8 cellular contexts compared by ENCODE assay signal in genomic region chr18:48161201-48161910, GRCh38.
DNase-seq lines count a peak whose midpoint lies in the region; ATAC-seq and TF ChIP-seq lines count a peak whose summit lies in the region.

No MANE protein-coding gene starts in this region.

- no peak overlapping the region for H3K27ac Mint-ChIP-seq in T-helper 1 cell treated with Interleukin-12 subunit alpha and Interleukin-12 subunit beta and Interleukin-4 antibody, amounts not matched to agents 30 μg/mL and 1 μg/mL, for 36 hours
- H3K27ac Mint-ChIP-seq in type B pancreatic cell, result peak overlapping the region; percentile 31

- DNase-seq in COLO829 (ENCODE audit: low spot score) (peak; percentile 58), Kasumi-1 (lab: John Stamatoyannopoulos, UW) (peak; percentile 15 to 32), amniotic stem cell (lab: John Stamatoyannopoulos, UW) (peak; percentile 17), left cardiac atrium (peak; percentile 86), posterior vena cava (ENCODE audit: low spot score) (peak; percentile 94), type B pancreatic cell (ENCODE audit: extremely low spot score, unreplicated experiment) (peak; percentile 91)

- peak overlapping the region; percentile 50 for H3K4me3 Mint-ChIP-seq in T-helper 1 cell treated with Interleukin-12 subunit alpha and Interleukin-12 subunit beta and Interleukin-4 antibody, amounts not matched to agents 30 μg/mL and 1 μg/mL, for 36 hours
- peak overlapping the region; percentile 84 for H3K4me3 Mint-ChIP-seq in type B pancreatic cell

- ATAC-seq in GM21529 (IDR thresholded peaks at IDR 0.05; ENCODE audit: unreplicated experiment), result peak; percentile 86
- ATAC-seq in left cardiac atrium, result peak; percentile 96

- intact Hi-C loops in left cardiac atrium (cut with DNase I) (no loop called here), posterior vena cava (cut with DNase I) (loop anchor here in 1 of 2 donors (10.0 kb wide), 1 partner anchor 233 kb away; no protein-coding TSS in a partner anchor)

- H3K4me1 Mint-ChIP-seq in T-helper 1 cell treated with Interleukin-12 subunit alpha and Interleukin-12 subunit beta and Interleukin-4 antibody, amounts not matched to agents 30 μg/mL and 1 μg/mL, for 36 hours (ENCODE audit: low read depth), result peaks cover 2% of the 10 kb centered on the region
- H3K4me1 Mint-ChIP-seq in type B pancreatic cell (ENCODE audit: unreplicated experiment), result peaks cover 38% of the 10 kb centered on the region

- H3K36me3 Mint-ChIP-seq in T-helper 1 cell treated with Interleukin-12 subunit alpha and Interleukin-12 subunit beta and Interleukin-4 antibody, amounts not matched to agents 30 μg/mL and 1 μg/mL, for 36 hours (ENCODE audit: low read depth), result no peaks in the 10 kb centered on the region
- H3K36me3 Mint-ChIP-seq in type B pancreatic cell, result no peaks in the 10 kb centered on the region

- TF ChIP-seq CTCF in type B pancreatic cell (conservative IDR thresholded peaks at IDR 0.05), result no peak

- H3K9me3 Mint-ChIP-seq in T-helper 1 cell treated with Interleukin-12 subunit alpha and Interleukin-12 subunit beta and Interleukin-4 antibody, amounts not matched to agents 30 μg/mL and 1 μg/mL, for 36 hours, result no peaks in the 10 kb centered on the region
- H3K9me3 Mint-ChIP-seq in type B pancreatic cell, result no peaks in the 10 kb centered on the region

- peaks cover 47% of the 10 kb centered on the region for H3K27me3 Mint-ChIP-seq in T-helper 1 cell treated with Interleukin-12 subunit alpha and Interleukin-12 subunit beta and Interleukin-4 antibody, amounts not matched to agents 30 μg/mL and 1 μg/mL, for 36 hours (ENCODE audit: low read depth)
- H3K27me3 Mint-ChIP-seq in type B pancreatic cell, result no peaks in the 10 kb centered on the region

Comparison
In these comparisons a context has a peak if more than half of its experiments do, and no peak if none do; other contexts are left out.
1. Peak in every context shown above with its lines: DNase-seq and ATAC-seq.
2. DNase-seq: peak in every context shown above with its lines; median percentile 94 in posterior vena cava; 91 in type B pancreatic cell; 86 in left cardiac atrium; 58 in COLO829; 24 in Kasumi-1; 17 in amniotic stem cell.